1 cellular context compared by ENCODE assay signal in the genomic region with DNA sequence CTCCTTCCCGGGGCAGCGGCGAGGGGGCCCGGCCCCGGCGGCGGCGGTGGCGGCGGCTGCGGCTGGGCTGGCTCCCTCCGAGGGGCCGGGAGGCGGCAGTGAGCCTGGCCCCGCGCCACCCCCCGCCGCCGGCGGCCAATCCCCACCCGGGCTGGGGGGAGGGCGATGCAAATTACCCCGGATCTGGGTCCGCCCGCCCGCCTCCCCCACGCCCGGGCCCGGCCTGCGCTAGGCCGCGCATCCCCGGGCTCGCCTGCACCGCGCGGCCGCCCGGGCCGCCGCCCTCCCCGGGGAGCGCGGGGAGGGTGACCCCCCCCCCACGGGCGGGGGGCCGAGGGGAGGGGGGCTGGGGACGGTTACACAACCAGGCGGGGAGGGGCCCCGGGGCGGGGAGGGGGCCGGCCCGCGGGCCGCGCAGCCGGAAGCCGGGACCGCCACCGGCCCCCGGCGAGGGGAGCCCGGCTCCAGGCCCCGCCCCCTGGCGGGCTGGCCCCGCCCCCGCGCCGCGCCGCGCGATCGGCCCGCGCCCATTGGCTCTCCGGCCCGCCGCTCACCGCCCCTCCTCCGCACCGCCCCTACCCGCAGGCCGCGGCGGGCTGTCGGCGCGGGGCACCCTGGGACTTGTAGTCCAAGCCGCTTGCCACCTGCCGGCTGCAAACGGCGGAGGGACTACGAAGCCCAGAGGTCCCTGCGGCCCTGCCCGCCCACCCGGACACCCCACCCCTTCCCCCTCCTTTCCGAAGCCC.
TF ChIP-seq lines count a peak whose summit lies in the region.

No MANE protein-coding gene starts in this region.

TF ChIP-seq in K562, 482 proteins besides CTCF, POLR2A, EP300 and RAD21 (continued from another document and continues in another):
- TF ChIP-seq, protein P1, sequence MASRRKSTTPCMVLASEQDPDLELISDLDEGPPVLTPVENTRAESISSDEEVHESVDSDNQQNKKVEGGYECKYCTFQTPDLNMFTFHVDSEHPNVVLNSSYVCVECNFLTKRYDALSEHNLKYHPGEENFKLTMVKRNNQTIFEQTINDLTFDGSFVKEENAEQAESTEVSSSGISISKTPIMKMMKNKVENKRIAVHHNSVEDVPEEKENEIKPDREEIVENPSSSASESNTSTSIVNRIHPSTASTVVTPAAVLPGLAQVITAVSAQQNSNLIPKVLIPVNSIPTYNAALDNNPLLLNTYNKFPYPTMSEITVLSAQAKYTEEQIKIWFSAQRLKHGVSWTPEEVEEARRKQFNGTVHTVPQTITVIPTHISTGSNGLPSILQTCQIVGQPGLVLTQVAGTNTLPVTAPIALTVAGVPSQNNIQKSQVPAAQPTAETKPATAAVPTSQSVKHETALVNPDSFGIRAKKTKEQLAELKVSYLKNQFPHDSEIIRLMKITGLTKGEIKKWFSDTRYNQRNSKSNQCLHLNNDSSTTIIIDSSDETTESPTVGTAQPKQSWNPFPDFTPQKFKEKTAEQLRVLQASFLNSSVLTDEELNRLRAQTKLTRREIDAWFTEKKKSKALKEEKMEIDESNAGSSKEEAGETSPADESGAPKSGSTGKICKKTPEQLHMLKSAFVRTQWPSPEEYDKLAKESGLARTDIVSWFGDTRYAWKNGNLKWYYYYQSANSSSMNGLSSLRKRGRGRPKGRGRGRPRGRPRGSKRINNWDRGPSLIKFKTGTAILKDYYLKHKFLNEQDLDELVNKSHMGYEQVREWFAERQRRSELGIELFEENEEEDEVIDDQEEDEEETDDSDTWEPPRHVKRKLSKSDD (conservative IDR thresholded peaks at IDR 0.05; ENCODE audit: low read length): no peak
- TF ChIP-seq, protein P2, sequence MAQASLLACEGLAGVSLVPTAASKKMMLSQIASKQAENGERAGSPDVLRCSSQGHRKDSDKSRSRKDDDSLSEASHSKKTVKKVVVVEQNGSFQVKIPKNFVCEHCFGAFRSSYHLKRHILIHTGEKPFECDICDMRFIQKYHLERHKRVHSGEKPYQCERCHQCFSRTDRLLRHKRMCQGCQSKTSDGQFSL (CRISPR knock-in tag; IDR thresholded peaks at IDR 0.05): peak; percentile 63; the same call in 1 of the 2 replicates
- TF ChIP-seq, protein P2 (tag; IDR thresholded peaks at IDR 0.05): peak in 1 of 2 experiments; percentile 97; a peak in 2 of 4 replicates
- TF ChIP-seq, protein P3, sequence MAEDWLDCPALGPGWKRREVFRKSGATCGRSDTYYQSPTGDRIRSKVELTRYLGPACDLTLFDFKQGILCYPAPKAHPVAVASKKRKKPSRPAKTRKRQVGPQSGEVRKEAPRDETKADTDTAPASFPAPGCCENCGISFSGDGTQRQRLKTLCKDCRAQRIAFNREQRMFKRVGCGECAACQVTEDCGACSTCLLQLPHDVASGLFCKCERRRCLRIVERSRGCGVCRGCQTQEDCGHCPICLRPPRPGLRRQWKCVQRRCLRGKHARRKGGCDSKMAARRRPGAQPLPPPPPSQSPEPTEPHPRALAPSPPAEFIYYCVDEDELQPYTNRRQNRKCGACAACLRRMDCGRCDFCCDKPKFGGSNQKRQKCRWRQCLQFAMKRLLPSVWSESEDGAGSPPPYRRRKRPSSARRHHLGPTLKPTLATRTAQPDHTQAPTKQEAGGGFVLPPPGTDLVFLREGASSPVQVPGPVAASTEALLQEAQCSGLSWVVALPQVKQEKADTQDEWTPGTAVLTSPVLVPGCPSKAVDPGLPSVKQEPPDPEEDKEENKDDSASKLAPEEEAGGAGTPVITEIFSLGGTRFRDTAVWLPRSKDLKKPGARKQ (CRISPR knock-in tag; IDR thresholded peaks at IDR 0.05): no peak
- TF ChIP-seq PHF20 (IDR thresholded peaks at IDR 0.05; ENCODE audit: partially characterized antibody): no peak
- no peak for TF ChIP-seq TOE1 (IDR thresholded peaks at IDR 0.05; ENCODE audit: borderline replicate concordance)
- no peak for TF ChIP-seq TOE1 (CRISPR knock-in tag; IDR thresholded peaks at IDR 0.05; ENCODE audit: borderline replicate concordance, low read depth)
- TF ChIP-seq ZNF311 (CRISPR knock-in tag; IDR thresholded peaks at IDR 0.05): no peak
- TF ChIP-seq GATAD2B (IDR thresholded peaks at IDR 0.05; ENCODE audit: borderline replicate concordance): no peak
- TF ChIP-seq HDAC1 (IDR thresholded peaks at IDR 0.05): no peak
- no peak for TF ChIP-seq RAD51 (IDR thresholded peaks at IDR 0.05; ENCODE audit: borderline replicate concordance, low read depth)
- no peak for TF ChIP-seq ZSCAN32 (CRISPR knock-in tag; IDR thresholded peaks at IDR 0.05)
- no peak for TF ChIP-seq TCFL5 (CRISPR knock-in tag; conservative IDR thresholded peaks at IDR 0.05)
- peak; percentile 94 for TF ChIP-seq RBM25 (IDR thresholded peaks at IDR 0.05; ENCODE audit: low read depth, low read length, severe bottlenecking)
- TF ChIP-seq YY1 (IDR thresholded peaks at IDR 0.05; ENCODE audit: borderline replicate concordance in 1 of 3, control insufficient read depth in 1 of 3, extremely low read depth in 1 of 3, insufficient read depth in 3 of 3, insufficient read length in 1 of 3, insufficient replicate concordance in 2 of 3, low read depth in 1 of 3, low read length in 2 of 3): no peak
- no peak for TF ChIP-seq POLR2B (IDR thresholded peaks at IDR 0.05; ENCODE audit: low read depth, partially characterized antibody)
- no peak for TF ChIP-seq NCOA4 (IDR thresholded peaks at IDR 0.05; ENCODE audit: partially characterized antibody)
- TF ChIP-seq CHD2 (IDR thresholded peaks at IDR 0.05; ENCODE audit: low read depth, low read length): peak; percentile 45; the same call in 1 of the 2 replicates
- no peak for TF ChIP-seq ZNF696 (CRISPR knock-in tag; conservative IDR thresholded peaks at IDR 0.05)
- no peak for TF ChIP-seq ZNF551 (CRISPR knock-in tag; IDR thresholded peaks at IDR 0.05)
- TF ChIP-seq, protein P4, sequence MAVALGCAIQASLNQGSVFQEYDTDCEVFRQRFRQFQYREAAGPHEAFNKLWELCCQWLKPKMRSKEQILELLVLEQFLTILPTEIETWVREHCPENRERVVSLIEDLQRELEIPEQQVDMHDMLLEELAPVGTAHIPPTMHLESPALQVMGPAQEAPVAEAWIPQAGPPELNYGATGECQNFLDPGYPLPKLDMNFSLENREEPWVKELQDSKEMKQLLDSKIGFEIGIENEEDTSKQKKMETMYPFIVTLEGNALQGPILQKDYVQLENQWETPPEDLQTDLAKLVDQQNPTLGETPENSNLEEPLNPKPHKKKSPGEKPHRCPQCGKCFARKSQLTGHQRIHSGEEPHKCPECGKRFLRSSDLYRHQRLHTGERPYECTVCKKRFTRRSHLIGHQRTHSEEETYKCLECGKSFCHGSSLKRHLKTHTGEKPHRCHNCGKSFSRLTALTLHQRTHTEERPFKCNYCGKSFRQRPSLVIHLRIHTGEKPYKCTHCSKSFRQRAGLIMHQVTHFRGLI (CRISPR knock-in tag; IDR thresholded peaks at IDR 0.05): no peak
- TF ChIP-seq PTRF (tag; IDR thresholded peaks at IDR 0.05): no peak
- TF ChIP-seq CHCHD3 (CRISPR knock-in tag; IDR thresholded peaks at IDR 0.05): no peak
- no peak for TF ChIP-seq RFX1 (IDR thresholded peaks at IDR 0.05)
- TF ChIP-seq, protein P5, sequence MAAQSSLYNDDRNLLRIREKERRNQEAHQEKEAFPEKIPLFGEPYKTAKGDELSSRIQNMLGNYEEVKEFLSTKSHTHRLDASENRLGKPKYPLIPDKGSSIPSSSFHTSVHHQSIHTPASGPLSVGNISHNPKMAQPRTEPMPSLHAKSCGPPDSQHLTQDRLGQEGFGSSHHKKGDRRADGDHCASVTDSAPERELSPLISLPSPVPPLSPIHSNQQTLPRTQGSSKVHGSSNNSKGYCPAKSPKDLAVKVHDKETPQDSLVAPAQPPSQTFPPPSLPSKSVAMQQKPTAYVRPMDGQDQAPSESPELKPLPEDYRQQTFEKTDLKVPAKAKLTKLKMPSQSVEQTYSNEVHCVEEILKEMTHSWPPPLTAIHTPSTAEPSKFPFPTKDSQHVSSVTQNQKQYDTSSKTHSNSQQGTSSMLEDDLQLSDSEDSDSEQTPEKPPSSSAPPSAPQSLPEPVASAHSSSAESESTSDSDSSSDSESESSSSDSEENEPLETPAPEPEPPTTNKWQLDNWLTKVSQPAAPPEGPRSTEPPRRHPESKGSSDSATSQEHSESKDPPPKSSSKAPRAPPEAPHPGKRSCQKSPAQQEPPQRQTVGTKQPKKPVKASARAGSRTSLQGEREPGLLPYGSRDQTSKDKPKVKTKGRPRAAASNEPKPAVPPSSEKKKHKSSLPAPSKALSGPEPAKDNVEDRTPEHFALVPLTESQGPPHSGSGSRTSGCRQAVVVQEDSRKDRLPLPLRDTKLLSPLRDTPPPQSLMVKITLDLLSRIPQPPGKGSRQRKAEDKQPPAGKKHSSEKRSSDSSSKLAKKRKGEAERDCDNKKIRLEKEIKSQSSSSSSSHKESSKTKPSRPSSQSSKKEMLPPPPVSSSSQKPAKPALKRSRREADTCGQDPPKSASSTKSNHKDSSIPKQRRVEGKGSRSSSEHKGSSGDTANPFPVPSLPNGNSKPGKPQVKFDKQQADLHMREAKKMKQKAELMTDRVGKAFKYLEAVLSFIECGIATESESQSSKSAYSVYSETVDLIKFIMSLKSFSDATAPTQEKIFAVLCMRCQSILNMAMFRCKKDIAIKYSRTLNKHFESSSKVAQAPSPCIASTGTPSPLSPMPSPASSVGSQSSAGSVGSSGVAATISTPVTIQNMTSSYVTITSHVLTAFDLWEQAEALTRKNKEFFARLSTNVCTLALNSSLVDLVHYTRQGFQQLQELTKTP (IDR thresholded peaks at IDR 0.05; ENCODE audit: low read depth in 1 of 2, partially characterized antibody in 2 of 2): peak in 1 of 2 experiments; percentile 93
- TF ChIP-seq SNRNP70 (optimal IDR thresholded peaks at IDR 0.05; ENCODE audit: low read depth, low read length): no peak
- TF ChIP-seq, protein P6, sequence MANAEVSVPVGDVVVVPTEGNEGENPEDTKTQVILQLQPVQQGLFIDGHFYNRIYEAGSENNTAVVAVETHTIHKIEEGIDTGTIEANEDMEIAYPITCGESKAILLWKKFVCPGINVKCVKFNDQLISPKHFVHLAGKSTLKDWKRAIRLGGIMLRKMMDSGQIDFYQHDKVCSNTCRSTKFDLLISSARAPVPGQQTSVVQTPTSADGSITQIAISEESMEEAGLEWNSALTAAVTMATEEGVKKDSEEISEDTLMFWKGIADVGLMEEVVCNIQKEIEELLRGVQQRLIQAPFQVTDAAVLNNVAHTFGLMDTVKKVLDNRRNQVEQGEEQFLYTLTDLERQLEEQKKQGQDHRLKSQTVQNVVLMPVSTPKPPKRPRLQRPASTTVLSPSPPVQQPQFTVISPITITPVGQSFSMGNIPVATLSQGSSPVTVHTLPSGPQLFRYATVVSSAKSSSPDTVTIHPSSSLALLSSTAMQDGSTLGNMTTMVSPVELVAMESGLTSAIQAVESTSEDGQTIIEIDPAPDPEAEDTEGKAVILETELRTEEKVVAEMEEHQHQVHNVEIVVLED (CRISPR knock-in tag; IDR thresholded peaks at IDR 0.05): peak; percentile 82
- peak; percentile 86 for TF ChIP-seq ZNF143 (CRISPR knock-in tag; IDR thresholded peaks at IDR 0.05)
- TF ChIP-seq POLR3G (IDR thresholded peaks at IDR 0.05; ENCODE audit: extremely low read depth, insufficient read length, insufficient replicate concordance): no peak
- TF ChIP-seq, protein P7, sequence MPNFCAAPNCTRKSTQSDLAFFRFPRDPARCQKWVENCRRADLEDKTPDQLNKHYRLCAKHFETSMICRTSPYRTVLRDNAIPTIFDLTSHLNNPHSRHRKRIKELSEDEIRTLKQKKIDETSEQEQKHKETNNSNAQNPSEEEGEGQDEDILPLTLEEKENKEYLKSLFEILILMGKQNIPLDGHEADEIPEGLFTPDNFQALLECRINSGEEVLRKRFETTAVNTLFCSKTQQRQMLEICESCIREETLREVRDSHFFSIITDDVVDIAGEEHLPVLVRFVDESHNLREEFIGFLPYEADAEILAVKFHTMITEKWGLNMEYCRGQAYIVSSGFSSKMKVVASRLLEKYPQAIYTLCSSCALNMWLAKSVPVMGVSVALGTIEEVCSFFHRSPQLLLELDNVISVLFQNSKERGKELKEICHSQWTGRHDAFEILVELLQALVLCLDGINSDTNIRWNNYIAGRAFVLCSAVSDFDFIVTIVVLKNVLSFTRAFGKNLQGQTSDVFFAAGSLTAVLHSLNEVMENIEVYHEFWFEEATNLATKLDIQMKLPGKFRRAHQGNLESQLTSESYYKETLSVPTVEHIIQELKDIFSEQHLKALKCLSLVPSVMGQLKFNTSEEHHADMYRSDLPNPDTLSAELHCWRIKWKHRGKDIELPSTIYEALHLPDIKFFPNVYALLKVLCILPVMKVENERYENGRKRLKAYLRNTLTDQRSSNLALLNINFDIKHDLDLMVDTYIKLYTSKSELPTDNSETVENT (CRISPR knock-in tag; IDR thresholded peaks at IDR 0.05): no peak
- TF ChIP-seq, protein P8, sequence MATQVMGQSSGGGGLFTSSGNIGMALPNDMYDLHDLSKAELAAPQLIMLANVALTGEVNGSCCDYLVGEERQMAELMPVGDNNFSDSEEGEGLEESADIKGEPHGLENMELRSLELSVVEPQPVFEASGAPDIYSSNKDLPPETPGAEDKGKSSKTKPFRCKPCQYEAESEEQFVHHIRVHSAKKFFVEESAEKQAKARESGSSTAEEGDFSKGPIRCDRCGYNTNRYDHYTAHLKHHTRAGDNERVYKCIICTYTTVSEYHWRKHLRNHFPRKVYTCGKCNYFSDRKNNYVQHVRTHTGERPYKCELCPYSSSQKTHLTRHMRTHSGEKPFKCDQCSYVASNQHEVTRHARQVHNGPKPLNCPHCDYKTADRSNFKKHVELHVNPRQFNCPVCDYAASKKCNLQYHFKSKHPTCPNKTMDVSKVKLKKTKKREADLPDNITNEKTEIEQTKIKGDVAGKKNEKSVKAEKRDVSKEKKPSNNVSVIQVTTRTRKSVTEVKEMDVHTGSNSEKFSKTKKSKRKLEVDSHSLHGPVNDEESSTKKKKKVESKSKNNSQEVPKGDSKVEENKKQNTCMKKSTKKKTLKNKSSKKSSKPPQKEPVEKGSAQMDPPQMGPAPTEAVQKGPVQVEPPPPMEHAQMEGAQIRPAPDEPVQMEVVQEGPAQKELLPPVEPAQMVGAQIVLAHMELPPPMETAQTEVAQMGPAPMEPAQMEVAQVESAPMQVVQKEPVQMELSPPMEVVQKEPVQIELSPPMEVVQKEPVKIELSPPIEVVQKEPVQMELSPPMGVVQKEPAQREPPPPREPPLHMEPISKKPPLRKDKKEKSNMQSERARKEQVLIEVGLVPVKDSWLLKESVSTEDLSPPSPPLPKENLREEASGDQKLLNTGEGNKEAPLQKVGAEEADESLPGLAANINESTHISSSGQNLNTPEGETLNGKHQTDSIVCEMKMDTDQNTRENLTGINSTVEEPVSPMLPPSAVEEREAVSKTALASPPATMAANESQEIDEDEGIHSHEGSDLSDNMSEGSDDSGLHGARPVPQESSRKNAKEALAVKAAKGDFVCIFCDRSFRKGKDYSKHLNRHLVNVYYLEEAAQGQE (CRISPR knock-in tag; IDR thresholded peaks at IDR 0.05; ENCODE audit: low read depth): no peak
- TF ChIP-seq CC2D1A (IDR thresholded peaks at IDR 0.05): no peak
- TF ChIP-seq TAF7 (tag; IDR thresholded peaks at IDR 0.05): no peak
- no peak for TF ChIP-seq NONO (IDR thresholded peaks at IDR 0.05; ENCODE audit: low read depth in 2 of 2, low read length in 1 of 2)
- no peak for TF ChIP-seq HLTF (IDR thresholded peaks at IDR 0.05)
- TF ChIP-seq ZEB2 (IDR thresholded peaks at IDR 0.05): no peak
- no peak for TF ChIP-seq HOXB6 (CRISPR knock-in tag; IDR thresholded peaks at IDR 0.05; ENCODE audit: borderline replicate concordance)
